12 cellular contexts compared by ENCODE assay signal in the genomic region with DNA sequence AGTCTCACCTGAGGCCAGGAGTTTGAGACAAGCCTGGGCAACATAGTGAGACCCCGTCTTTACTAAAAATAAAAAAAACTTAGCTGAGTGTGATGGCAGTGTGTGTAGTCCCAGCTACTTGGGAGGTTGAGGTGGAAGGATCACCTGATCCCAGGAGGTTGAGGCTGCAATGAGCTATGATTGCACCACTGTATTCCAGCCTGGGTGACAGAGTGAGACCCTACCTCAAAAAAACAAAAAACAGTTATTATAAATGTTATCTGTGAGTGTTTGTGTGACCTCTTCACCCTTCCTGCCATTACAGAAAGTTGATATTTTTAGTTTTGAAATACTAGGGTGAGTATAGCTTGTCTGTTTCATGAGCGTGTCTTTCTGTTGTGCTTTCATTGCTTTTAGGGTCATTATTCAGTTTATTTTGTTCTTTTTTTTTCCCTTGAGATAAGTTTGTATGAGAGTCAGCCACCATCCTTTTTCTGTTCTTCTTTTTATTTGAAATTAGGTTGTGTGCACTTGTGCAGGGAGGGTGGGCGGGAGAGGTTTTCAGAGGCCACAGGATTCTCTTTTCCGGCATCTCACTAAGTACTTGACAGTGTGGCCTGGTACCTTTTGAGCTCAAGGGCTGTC. TPM values are rescaled to one million over a fixed set of nuclear protein-coding genes. Genes with fewer than 3 reads are reported as not detected.
DNase-seq lines count a peak whose midpoint lies in the region; ATAC-seq and TF ChIP-seq lines count a peak whose summit lies in the region.
"Had no signal": no experiment of that assay in that cellular context is flagged by ENCODE, and none has a peak within 500 bp of the region (broad histone marks: within the 10 kb centered on the region; RNA-seq: fewer than 3 reads in every experiment).

No MANE protein-coding gene starts in this region.

- H3K4me3 ChIP-seq in HAP-1 (no peak overlapping the region), sigmoid colon (no peak overlapping the region)
- H3K4me3 ChIP-seq: lung had no signal

- H3K4me1 ChIP-seq in HAP-1 = peaks cover 11% of the 10 kb centered on the region
- peaks cover 0 to 38% (median 32%) of the 10 kb centered on the region in 4 donors for H3K4me1 ChIP-seq in sigmoid colon
- H3K4me1 ChIP-seq in foreskin keratinocyte = peaks cover 29% of the 10 kb centered on the region

- H3K36me3 ChIP-seq in HAP-1 (replicated peaks) (no peaks in the 10 kb centered on the region), sigmoid colon (no peaks in the 10 kb centered on the region)

- WGBS in sigmoid colon, 2 donors = 76 to 92% methylated on average over 4 of the region's 4 CpGs

- no peak for TF ChIP-seq POLR2A in sigmoid colon (IDR thresholded peaks at IDR 0.05)

- ATAC-seq in GM18517 (IDR thresholded peaks at IDR 0.05; ENCODE audit: unreplicated experiment) (peak; percentile 83), GM21447 (IDR thresholded peaks at IDR 0.05; ENCODE audit: unreplicated experiment) (peak; percentile 70), HG03103 (IDR thresholded peaks at IDR 0.05; ENCODE audit: low read depth, unreplicated experiment) (peak; percentile 52), foreskin keratinocyte (no peak)

- TF ChIP-seq CTCF in sigmoid colon (IDR thresholded peaks at IDR 0.05) = no peak
- no peak for TF ChIP-seq CTCF in foreskin keratinocyte (conservative IDR thresholded peaks at IDR 0.05)

- in situ Hi-C loops in HAP-1 (cut with MboI; ENCODE audit: low sequenced_read_pairs) = no loop called here

- H3K27ac ChIP-seq in sigmoid colon = no peak overlapping the region
- no peak overlapping the region for H3K27ac ChIP-seq in foreskin keratinocyte

- TF ChIP-seq EP300 in sigmoid colon (IDR thresholded peaks at IDR 0.05) = no peak

- intact Hi-C loops in sigmoid colon (cut with DNase I) = no loop called here

- H3K27me3 ChIP-seq in HAP-1 (ENCODE audit: low read depth) (no peaks in the 10 kb centered on the region), sigmoid colon (no peaks in the 10 kb centered on the region), foreskin keratinocyte (no peaks in the 10 kb centered on the region)

- H3K9me3 ChIP-seq in HAP-1 (no peaks in the 10 kb centered on the region), sigmoid colon (peaks cover 0 to 2% (median 0%) of the 10 kb centered on the region in 4 donors)

- DNase-seq in germinal center (ENCODE audit: low spot score) (peak; percentile 38), HAP-1 (ENCODE audit: low spot score in 2 of 2) (no peak), sigmoid colon (no peak), nucleus accumbens (lab: John Stamatoyannopoulos, UW) (no peak), foreskin keratinocyte (no peak)
- DNase-seq: NCI-H1930, right cardiac atrium, SHP77 treated with DMSO at 0.1 percent for 48 hours had no signal

RNA-seq across cellular contexts. Expression of a gene that starts 26.2 kb away (rescaled TPM):
- total RNA-seq in sigmoid colon = 10 to 100 TPM; 37.9 to 82.8 (median 56.5) TPM
- polyA plus RNA-seq in sigmoid colon = 10 to 100 TPM; 14.2 to 16.2 (median 14.8) TPM
- total RNA-seq in foreskin keratinocyte = 38.4 and 40.8 TPM in 2 replicates
- 10.5 and 11.0 TPM in 2 replicates for polyA plus RNA-seq in foreskin keratinocyte
